In genomic region chr11:115256326-115257197, GRCh38 we compare ENCODE assay signal across 8 cellular contexts.
DNase-seq lines count a peak whose midpoint lies in the region; ATAC-seq, FAIRE-seq and TF ChIP-seq lines count a peak whose summit lies in the region.

No MANE protein-coding gene starts in this region.

- ATAC-seq in GM18861 (IDR thresholded peaks at IDR 0.05; ENCODE audit: unreplicated experiment) (peak; percentile 83), memory B cell (ENCODE audit: low read depth) (peak; percentile 92)
- ATAC-seq in stimulated activated naive CD8-positive, alpha-beta T cell treated with anti-CD3 and anti-CD28 coated beads, Interleukin-15, Interleukin-2, amounts not matched to agents 100 U/mL and 50 U/mL, for 24 hours = no peak

- CTCF ChIA-PET in HEK293 (lab: Yijun Ruan, JAX) = no interaction called here

- peak overlapping the region; percentile 91 for H3K27ac Mint-ChIP-seq in memory B cell

- H3K27me3 Mint-ChIP-seq in memory B cell = no peaks in the 10 kb centered on the region

- peaks cover 14% of the 10 kb centered on the region for H3K4me1 Mint-ChIP-seq in memory B cell

- no peak overlapping the region for H3K27ac ChIP-seq in HEK293 (ENCODE audit: extremely low read depth, low read depth, low read length)

- no peaks in the 10 kb centered on the region for H3K4me1 ChIP-seq in HEK293 (ENCODE audit: control insufficient read depth, insufficient read depth, low read length)

- H3K36me3 Mint-ChIP-seq in memory B cell = peaks cover 2% of the 10 kb centered on the region

- peak overlapping the region; percentile 54 for H3K4me3 Mint-ChIP-seq in memory B cell

- DNase-seq in NCI-H2081 treated with DMSO at 0.1 percent for 48 hours (lab: John Stamatoyannopoulos, UW) (peak; percentile 50), memory B cell (ENCODE audit: low spot score in 2 of 2) (peak in 1 of 2 donors; percentile 16), NCI-H524 treated with DMSO at 0.1 percent for 48 hours (lab: John Stamatoyannopoulos, UW) (no peak), RCC 7860 (ENCODE audit: low spot score) (no peak), Kasumi-1 (lab: John Stamatoyannopoulos, UW) (no peak)
- DNase-seq in stimulated activated naive CD8-positive, alpha-beta T cell treated with anti-CD3 and anti-CD28 coated beads, Interleukin-15, Interleukin-2, amounts not matched to agents 100 U/mL and 50 U/mL, for 24 hours = no peak

- no peak for TF ChIP-seq CTCF in HEK293 (tag by site-specific recombination; IDR thresholded peaks at IDR 0.05)

- no peak overlapping the region for H3K4me3 ChIP-seq in HEK293 (ENCODE audit: low read depth, low read length)

- POLR2A ChIA-PET in HEK293 (lab: Yijun Ruan, JAX) = no interaction called here

- FAIRE-seq in RCC 7860 (lab: Jason Lieb, UNC) = no peak

- no peaks in the 10 kb centered on the region for H3K9me3 Mint-ChIP-seq in memory B cell

- H3K9me3 ChIP-seq in HEK293 (ENCODE audit: control insufficient read depth, insufficient read depth, low read depth, low read length) = no peaks in the 10 kb centered on the region

- H3K36me3 ChIP-seq in HEK293 (ENCODE audit: control insufficient read depth in 2 of 2, insufficient read depth in 1 of 2, low read length in 2 of 2) = no peaks in the 10 kb centered on the region

TF ChIP-seq in HEK293, 187 proteins besides CTCF, POLR2A, EP300 and RAD21:
- TF ChIP-seq OSR2 (tag by site-specific recombination; IDR thresholded peaks at IDR 0.05) (peak; percentile 11; the same call in 1 of the 2 replicates), ZBTB17 (tag by site-specific recombination; IDR thresholded peaks at IDR 0.05) (0 out of 2 replicates have a peak, but pooled peaks have one; percentile 33), ZNF16 (tag by site-specific recombination; IDR thresholded peaks at IDR 0.05; ENCODE audit: low read depth) (no peak), ZNF629 (tag by site-specific recombination; IDR thresholded peaks at IDR 0.05) (peak; percentile 32; the same call in 1 of the 2 replicates), ZNF423 (tag by site-specific recombination; IDR thresholded peaks at IDR 0.05) (no peak), ZNF600 (tag by site-specific recombination; IDR thresholded peaks at IDR 0.05) (0 out of 2 replicates have a peak, but pooled peaks have one; percentile 17), ZNF18 (tag by site-specific recombination; IDR thresholded peaks at IDR 0.05) (0 out of 2 replicates have a peak, but pooled peaks have one; percentile 63), PRDM6 (tag by site-specific recombination; IDR thresholded peaks at IDR 0.05) (peak; percentile 84)
